ENCODE assay signal across 8 cellular contexts in the genomic region with DNA sequence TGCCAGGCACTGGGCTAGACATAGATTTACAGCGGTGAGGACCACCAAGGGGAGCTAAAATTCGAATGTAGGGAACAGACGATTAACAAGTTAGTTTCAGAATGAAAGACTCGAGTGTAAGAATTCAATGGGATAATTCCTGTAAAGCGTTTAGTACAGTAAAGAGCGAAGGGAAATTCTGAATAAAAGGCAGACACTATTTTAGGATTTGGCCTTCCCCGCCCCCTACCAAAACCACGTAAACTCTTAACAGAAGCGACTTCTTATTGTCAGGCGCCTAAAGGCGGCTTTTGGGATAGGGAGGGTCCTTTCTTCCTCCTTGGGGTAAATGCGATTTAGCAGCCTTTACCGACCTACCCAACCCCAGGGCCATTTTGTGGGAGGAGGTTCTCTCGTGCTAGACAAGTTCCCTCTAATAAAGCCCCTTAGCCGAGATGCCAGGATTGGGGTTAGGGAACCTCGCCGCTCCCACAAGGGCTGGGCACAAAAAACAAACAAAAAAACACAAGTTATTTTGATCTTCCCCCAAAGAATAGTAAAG. TPM values are rescaled to one million over a fixed set of nuclear protein-coding genes. Genes with fewer than 3 reads are reported as not detected.
DNase-seq lines count a peak whose midpoint lies in the region; ATAC-seq and TF ChIP-seq lines count a peak whose summit lies in the region.

No MANE protein-coding gene starts in this region.

- peak overlapping the region; percentile 90 for H3K4me2 ChIP-seq in OCI-LY1 (ENCODE audit: low read length)

- peaks cover 33% of the 10 kb centered on the region for H3K4me1 ChIP-seq in OCI-LY1 (ENCODE audit: insufficient read depth, low read length, severe bottlenecking)
- peaks cover 12% of the 10 kb centered on the region for H3K4me1 ChIP-seq in ectodermal cell (ENCODE audit: control insufficient read depth, insufficient read depth, low read length)
- H3K4me1 ChIP-seq in muscle layer of duodenum (ENCODE audit: control insufficient read depth in 1 of 2, insufficient read depth in 2 of 2, low read length in 2 of 2) = peaks cover 14 to 22% of the 10 kb centered on the region in 2 donors

- peak; percentile 30 for DNase-seq in DMS79 treated with DMSO at 0.1 percent for 48 hours (lab: John Stamatoyannopoulos, UW)
- DNase-seq in DMS79 (lab: John Stamatoyannopoulos, UW) = no peak
- DNase-seq in activated gamma-delta T cell treated with Interleukin-2 at 50 U/mL for 16 hours = no peak
- DNase-seq in NCI-H526 treated with DMSO at 0.1 percent for 48 hours (lab: John Stamatoyannopoulos, UW) = no peak

- TF ChIP-seq CTCF in OCI-LY1 (IDR thresholded peaks at IDR 0.05; ENCODE audit: low read length) = no peak

- no peaks in the 10 kb centered on the region for H3F3A ChIP-seq in OCI-LY1 (ENCODE audit: insufficient read depth, low read length)

- peak overlapping the region; percentile 84 for H3K27ac ChIP-seq in OCI-LY1 (ENCODE audit: low read depth, low read length, poor library complexity, severe bottlenecking)
- H3K27ac ChIP-seq in ectodermal cell (ENCODE audit: insufficient read depth, low read depth, low read length, poor library complexity, severe bottlenecking) = peak overlapping the region; percentile 96
- peak overlapping the region; percentile 98 for H3K27ac ChIP-seq in muscle layer of duodenum (ENCODE audit: low read length)

- peak overlapping the region; percentile 82; the same call in 1 of the 2 replicates for H2AFZ ChIP-seq in OCI-LY1 (ENCODE audit: low read length)

- H3K9ac ChIP-seq in OCI-LY1 (ENCODE audit: low read length) = peak overlapping the region; percentile 82

- no peaks in the 10 kb centered on the region for H3K9me2 ChIP-seq in OCI-LY1 (ENCODE audit: low read depth, low read length)

- H4K20me1 ChIP-seq in OCI-LY1 (ENCODE audit: insufficient read depth, low read length) = peaks cover 4% of the 10 kb centered on the region; the same call in 1 of the 2 replicates

- H3K9me3 ChIP-seq in OCI-LY1 (ENCODE audit: low read length) = no peaks in the 10 kb centered on the region
- no peaks in the 10 kb centered on the region for H3K9me3 ChIP-seq in ectodermal cell (ENCODE audit: control insufficient read depth, low read length)
- H3K9me3 ChIP-seq in muscle layer of duodenum (ENCODE audit: control insufficient read depth in 1 of 2, low read length in 2 of 2) = no peaks in the 10 kb centered on the region

- peak overlapping the region; percentile 79 for H3K4me3 ChIP-seq in OCI-LY1 (ENCODE audit: low read depth, low read length, poor library complexity, severe bottlenecking)
- H3K4me3 ChIP-seq in ectodermal cell (ENCODE audit: insufficient read depth, low read depth, low read length) = peak overlapping the region; percentile 100
- peak overlapping the region; percentile 82 to 92 for H3K4me3 ChIP-seq in muscle layer of duodenum (ENCODE audit: low read depth in 1 of 2, low read length in 2 of 2)

- H3K36me3 ChIP-seq in OCI-LY1 (ENCODE audit: insufficient read depth, low read length) (0 out of 2 replicates have a peak, but pooled peaks cover 6% of the 10 kb centered on the region), ectodermal cell (ENCODE audit: control insufficient read depth, insufficient read depth, low read length) (peaks cover 5% of the 10 kb centered on the region), muscle layer of duodenum (ENCODE audit: control insufficient read depth in 1 of 2, insufficient read depth in 2 of 2, low read length in 2 of 2) (peaks cover 6 to 8% of the 10 kb centered on the region in 2 donors)

- WGBS in ectodermal cell, 2 experiments = 57 to 70% methylated on average over 15 to 17 of the region's 17 CpGs

- ATAC-seq in HG02642 (IDR thresholded peaks at IDR 0.05; ENCODE audit: poor library complexity, unreplicated experiment) = peak; percentile 3

- no peaks in the 10 kb centered on the region for H3K27me3 ChIP-seq in OCI-LY1 (ENCODE audit: insufficient read depth, low read length)
- H3K27me3 ChIP-seq in ectodermal cell (ENCODE audit: control insufficient read depth, insufficient read depth, low read length, poor library complexity, severe bottlenecking) = no peaks in the 10 kb centered on the region
- H3K27me3 ChIP-seq in muscle layer of duodenum (ENCODE audit: low read depth, low read length) = no peaks in the 10 kb centered on the region

- peaks cover 40% of the 10 kb centered on the region for H3K79me2 ChIP-seq in OCI-LY1 (ENCODE audit: insufficient read depth, low read length)

RNA-seq across cellular contexts. Expression of gene RAB5A, which starts 0.5 kb away (rescaled TPM):
- polyA plus RNA-seq in ectodermal cell (2013, experiment 1 of 4) = 64.6 TPM
- 74.7 TPM for polyA plus RNA-seq in ectodermal cell (2013, experiment 2 of 4)
- 66.6 TPM for polyA plus RNA-seq in ectodermal cell (2013, experiment 3 of 4)
- polyA plus RNA-seq in ectodermal cell (2013, experiment 4 of 4) = 68.6 TPM

RNA-seq across cellular contexts. Expression of gene EFHB, which starts 12.3 kb away (rescaled TPM):
- polyA plus RNA-seq in ectodermal cell (2013, experiment 1 of 4) = 2.2 TPM
- polyA plus RNA-seq in ectodermal cell (2013, experiment 2 of 4) = 2.8 TPM
- 3.0 TPM for polyA plus RNA-seq in ectodermal cell (2013, experiment 3 of 4)
- polyA plus RNA-seq in ectodermal cell (2013, experiment 4 of 4) = 3.0 TPM
